8 cellular contexts compared by ENCODE assay signal in genomic region chr1:20212685-20213331, GRCh38. TPM values are rescaled to one million over a fixed set of nuclear protein-coding genes. Genes with fewer than 3 reads are reported as not detected.
DNase-seq lines count a peak whose midpoint lies in the region; ATAC-seq and TF ChIP-seq lines count a peak whose summit lies in the region.

No MANE protein-coding gene starts in this region.

- H3K4me2 ChIP-seq in skeletal muscle satellite cell (ENCODE audit: low read length), result peak overlapping the region; percentile 67

- H3K36me3 ChIP-seq in skeletal muscle satellite cell (ENCODE audit: insufficient read depth, low read length), result no peaks in the 10 kb centered on the region

- ATAC-seq in HG02588 (IDR thresholded peaks at IDR 0.05; ENCODE audit: unreplicated experiment), result no peak

- no peak overlapping the region for H3K4me3 ChIP-seq in skeletal muscle satellite cell (ENCODE audit: low read length)

- TF ChIP-seq CTCF in GM12874 (IDR thresholded peaks at IDR 0.05; ENCODE audit: insufficient read depth, low read depth, low read length), result peak; percentile 61

- DNase-seq in NCI-H146 treated with DMSO at 0.1 percent for 48 hours (lab: John Stamatoyannopoulos, UW; ENCODE audit: unreplicated experiment), result peak; percentile 53
- DNase-seq in T-helper 2 cell, result peak; percentile 14 to 41 (median 36)
- peak in 38 of 56 donors; percentile 5 to 66 (median 33) for DNase-seq in amygdala (lab: John Stamatoyannopoulos, UW)
- peak; percentile 43 for DNase-seq in hepatic stellate cell (ENCODE audit: low spot score)
- no peak for DNase-seq in occipital lobe (lab: John Stamatoyannopoulos, UW)

- H3K9me3 ChIP-seq in skeletal muscle satellite cell (replicated peaks; ENCODE audit: low read length), result no peaks in the 10 kb centered on the region

- peaks cover 46% of the 10 kb centered on the region for H3K27me3 ChIP-seq in skeletal muscle satellite cell (ENCODE audit: control insufficient read depth, insufficient read depth, low read length)

- H3K9ac ChIP-seq in skeletal muscle satellite cell (ENCODE audit: low read depth, low read length), result no peak overlapping the region

- H3K4me1 ChIP-seq in skeletal muscle satellite cell (ENCODE audit: control insufficient read depth, insufficient read depth, low read length), result no peaks in the 10 kb centered on the region

RNA-seq across cellular contexts. Expression of gene PLA2G2C, which starts 26.5 kb away (rescaled TPM):
- not detected in 2 replicates for total RNA-seq in skeletal muscle satellite cell (2012; rRNA removed)
- not detected for total RNA-seq in occipital lobe

RNA-seq across cellular contexts. Expression of gene UBXN10, which starts 26.9 kb away (rescaled TPM):
- not detected in 2 replicates for total RNA-seq in skeletal muscle satellite cell (2012; rRNA removed)
- total RNA-seq in occipital lobe, result 1.6 TPM
